In genomic region chr15:63157066-63157890, GRCh38 we compare ENCODE assay signal across 8 cellular contexts. TPM values are rescaled to one million over a fixed set of nuclear protein-coding genes. Genes with fewer than 3 reads are reported as not detected.
DNase-seq lines count a peak whose midpoint lies in the region; ATAC-seq and TF ChIP-seq lines count a peak whose summit lies in the region.

Gene RPS27L (minus strand): TSS chr15:63157477. CDS start chr15:63157405, 72 bp downstream.

- peak; percentile 65 for DNase-seq in BJ (ENCODE audit: low read depth)
- DNase-seq in NCI-H526 (lab: John Stamatoyannopoulos, UW), result peak; percentile 92 to 96
- DNase-seq in activated CD4-positive, alpha-beta T cell treated with anti-CD3 and anti-CD28 coated beads for 48 hours, result peak; percentile 92
- DNase-seq in left colon, result peak; percentile 94 to 95
- peak; percentile 78 to 83 for DNase-seq in stimulated activated CD4-positive, alpha-beta T cell treated with anti-CD3 and anti-CD28 coated beads, Interleukin-1b, Interleukin-23, amount 100 ng/mL, for 4 hours (ENCODE audit: low read depth in 2 of 2)

- POLR2A ChIA-PET in BJ (lab: Charles Lee), result interaction anchor here (1.0 kb wide), 1 partner anchor 56 kb away, joined by 3 read pairs; no protein-coding TSS in a partner anchor

- CTCF ChIA-PET in BJ (lab: Yijun Ruan, JAX), result interaction anchor here (0.8 to 1.6 kb wide), 4 partner anchors 18 to 86 kb away, joined by 3 to 4 read pairs (median 4); no protein-coding TSS in a partner anchor

- peaks cover 5% of the 10 kb centered on the region for H3K36me3 ChIP-seq in BJ (ENCODE audit: control insufficient read depth, insufficient read depth, low read length)

- peak within 1 kb of the TSS; percentile 66 for H3K4me3 ChIP-seq in BJ (ENCODE audit: low read depth, low read length)

- peak within 1 kb of the TSS; percentile 81 for H3K27ac ChIP-seq in cingulate gyrus (ENCODE audit: low read depth, low read length)

- intact Hi-C loops in left colon (cut with DNase I, micrococcal nuclease), result no loop called here

- peak; percentile 92 for ATAC-seq in GM19324 (IDR thresholded peaks at IDR 0.05; ENCODE audit: low FRiP score, unreplicated experiment)
- peak; percentile 87 for ATAC-seq in HG03460 (IDR thresholded peaks at IDR 0.05; ENCODE audit: unreplicated experiment)
- peak; percentile 92 for ATAC-seq in left colon

- TF ChIP-seq CTCF in BJ (IDR thresholded peaks at IDR 0.05; ENCODE audit: insufficient read depth, low read depth, low read length), result no peak

- H3K27me3 ChIP-seq in BJ (ENCODE audit: control insufficient read depth, insufficient read depth, low read length), result no peaks in the 10 kb centered on the region

RNA-seq across cellular contexts. Expression of gene RPS27L, which starts in this region (rescaled TPM):
- polyA plus RNA-seq in BJ (2011; rRNA removed), result 171 and 490 TPM in 2 replicates
- polyA minus RNA-seq in BJ (2011; rRNA and poly(A)+ RNA removed), result 26.8 and 38.4 TPM in 2 replicates
- 100 to 1,000 TPM; 173 to 239 TPM for total RNA-seq in left colon

Comparison
In these comparisons a context has a peak if more than half of its experiments do, and no peak if none do; other contexts are left out.
1. Peak in every context shown above with its lines: DNase-seq, ATAC-seq, H3K4me3 ChIP-seq and H3K27ac ChIP-seq.